Comparison of ENCODE assay signal across 10 cellular contexts in the genomic region with DNA sequence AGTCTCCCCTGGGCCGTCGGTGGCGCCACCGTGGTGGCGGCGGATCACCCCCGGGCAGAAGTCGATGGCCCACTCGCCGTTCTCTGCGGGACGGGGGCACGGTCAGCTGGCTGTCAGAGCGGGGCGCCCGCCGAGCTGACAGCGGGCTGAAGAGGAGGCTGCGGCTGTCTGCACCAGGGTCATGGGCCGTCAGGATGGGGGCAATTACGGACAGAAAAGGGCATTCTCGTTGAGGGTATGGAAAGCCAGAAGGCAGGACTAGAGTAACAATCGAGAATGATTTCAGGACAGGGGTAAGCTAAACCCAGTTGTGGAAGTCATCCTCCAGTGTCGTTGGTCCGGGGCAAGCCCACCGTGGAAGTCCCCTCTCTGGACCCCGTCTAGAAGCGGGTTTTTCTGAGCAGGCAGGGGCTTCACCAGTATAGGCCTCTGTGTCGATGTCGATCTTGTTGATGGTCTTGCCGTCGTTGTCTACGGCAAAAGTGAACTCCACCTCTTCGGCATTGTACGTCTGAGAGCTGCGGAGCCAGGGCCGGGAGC. TPM values are rescaled to one million over a fixed set of nuclear protein-coding genes. Genes with fewer than 3 reads are reported as not detected.
DNase-seq lines count a peak whose midpoint lies in the region; ATAC-seq, FAIRE-seq and TF ChIP-seq lines count a peak whose summit lies in the region.
"Had no signal": no experiment of that assay in that cellular context is flagged by ENCODE, and none has a peak within 500 bp of the region (broad histone marks: within the 10 kb centered on the region; RNA-seq: fewer than 3 reads in every experiment).

No MANE protein-coding gene starts in this region.

- no peaks in the 10 kb centered on the region for H3K9me3 Mint-ChIP-seq in naive B cell

- no peak for TF ChIP-seq RAD21 in GM12878 (IDR thresholded peaks at IDR 0.05; ENCODE audit: insufficient read depth, low read depth, low read length)

- no peaks in the 10 kb centered on the region for H3K79me2 ChIP-seq in GM12878 (ENCODE audit: control insufficient read depth, insufficient read depth, low read length)

- TF ChIP-seq POLR2A in GM12878 (IDR thresholded peaks at IDR 0.05; ENCODE audit: low read depth, low read length), result no peak

- no peak for FAIRE-seq in GM12878 (lab: Jason Lieb, UNC)

- H3K36me3 ChIP-seq in GM12878 (ENCODE audit: control insufficient read depth in 2 of 2, insufficient read depth in 2 of 2, low read length in 1 of 2), result peaks cover 0 to 1% of the 10 kb centered on the region in 2 experiments; a peak in 3 of 4 replicates

- H3K4me1 ChIP-seq in GM12878 (ENCODE audit: control insufficient read depth, insufficient read depth, low read length), result peaks cover 20% of the 10 kb centered on the region

- TF ChIP-seq EP300 in GM12878 (IDR thresholded peaks at IDR 0.05; ENCODE audit: borderline replicate concordance in 1 of 2, control insufficient read depth in 1 of 2, low read depth in 2 of 2, low read length in 2 of 2), result no peak

- no peaks in the 10 kb centered on the region for H4K20me1 ChIP-seq in GM12878 (ENCODE audit: control insufficient read depth, insufficient read depth)

- no TSS peak for BruUV-seq in GM12878 (replicated peaks; lab: Mats Ljungman, UMichigan)

- CTCF ChIA-PET in GM12878 (lab: Yijun Ruan, JAX), result interaction anchor here (0.7 to 3.0 kb wide), 4 partner anchors 8 to 161 kb away, joined by 3 to 11 read pairs (median 6); a partner anchor contains a TSS

- RAD21 ChIA-PET in GM12878 (lab: Charles Lee; ENCODE audit: unreplicated experiment), result interaction anchor here (0.9 kb wide), 1 partner anchor 191 kb away, joined by 5 read pairs; a partner anchor contains a TSS

- peaks cover 7 to 24% (median 23%) of the 10 kb centered on the region in 3 donors for H3K27me3 Mint-ChIP-seq in naive B cell

- POLR2A ChIA-PET in GM12878 (lab: Charles Lee), result interaction anchor here (0.6 kb wide), 2 partner anchors 17 to 62 kb away, joined by 5 to 6 read pairs; no protein-coding TSS in a partner anchor

- intact Hi-C loops in GM12878 (cut with micrococcal nuclease; ENCODE audit: unreplicated experiment), result loop anchor here (5.0 kb wide), 1 partner anchor 169 kb away; a partner anchor contains a TSS

- 49% methylated on average over 37 of the region's 37 CpGs for WGBS in GM12878 (ENCODE audit: insufficient coverage, insufficient replicate concordance, low lambda C conversion rate, missing lambda C conversion rate)

- no peaks in the 10 kb centered on the region; the same call in 2 of the 3 replicates for H3K9me3 ChIP-seq in GM12878 (replicated peaks; ENCODE audit: control insufficient read depth, insufficient read depth, low read length)

- H3K4me3 ChIP-seq in GM12875 (ENCODE audit: low read depth, low read length), result peak overlapping the region; percentile 50
- no peak overlapping the region for H3K4me3 ChIP-seq in GM12878
- H3K4me3 ChIP-seq: lung had no signal

- H3K4me3 Mint-ChIP-seq in naive B cell, result peak overlapping the region; percentile 77 to 95 (median 88)

- no peaks in the 10 kb centered on the region; a peak in 2 of 4 replicates for H3K27me3 ChIP-seq in GM12878 (replicated peaks in 1 of 2; ENCODE audit: control insufficient read depth in 2 of 2, insufficient read depth in 2 of 2, low read length in 1 of 2)

- H3K36me3 Mint-ChIP-seq in naive B cell, result peaks cover 0 to 11% of the 10 kb centered on the region in 2 donors

- H3K27ac Mint-ChIP-seq in naive B cell, result peak overlapping the region; percentile 87 to 98 (median 94)

- SMC1A ChIA-PET in GM12878 (lab: Charles Lee; ENCODE audit: uncharacterized antibody, unreplicated experiment), result no interaction called here

- TF ChIP-seq CTCF in 22Rv1 (IDR thresholded peaks at IDR 0.05) (no peak), GM12875 (IDR thresholded peaks at IDR 0.05; ENCODE audit: borderline replicate concordance, insufficient read depth, low read depth, low read length) (no peak), GM12878 (IDR thresholded peaks at IDR 0.05 in 2 of 3, conservative IDR thresholded peaks at IDR 0.05 in 1 of 3; ENCODE audit: control insufficient read depth in 2 of 3, extremely low read depth in 1 of 3, insufficient read depth in 1 of 3, low read depth in 3 of 3, low read length in 3 of 3) (no peak)

- H3K27ac ChIP-seq in 22Rv1 (peak overlapping the region; percentile 98), GM12878 (ENCODE audit: control insufficient read depth, insufficient read depth) (no peak overlapping the region)

- peak overlapping the region; percentile 91; the same call in 1 of the 2 replicates for H3K4me2 ChIP-seq in GM12878 (ENCODE audit: control insufficient read depth, insufficient read depth)

- DNase-seq in GM12878 (ENCODE audit: low read depth, low spot score) (no peak), naive B cell (no peak), GF-D8 (lab: John Stamatoyannopoulos, UW) (no peak), NCI-H146 (lab: John Stamatoyannopoulos, UW) (no peak)
- DNase-seq: NCI-H2171 treated with DMSO at 0.1 percent for 48 hours had no signal

- no peak overlapping the region for H2AFZ ChIP-seq in GM12878 (ENCODE audit: control insufficient read depth, low read depth, low read length)

- peaks cover 33 to 46% (median 38%) of the 10 kb centered on the region in 3 donors for H3K4me1 Mint-ChIP-seq in naive B cell

- H3K9ac ChIP-seq in GM12878 (ENCODE audit: control insufficient read depth, insufficient read depth, low read length), result no peak overlapping the region

- ATAC-seq in GM12878 (no peak), naive B cell (ENCODE audit: low read depth in 2 of 2) (peak in 1 of 2 donors; percentile 1), HG03175 (IDR thresholded peaks at IDR 0.05; ENCODE audit: unreplicated experiment) (no peak), GM19328 (IDR thresholded peaks at IDR 0.05; ENCODE audit: unreplicated experiment) (no peak)

- in situ Hi-C loops in GM12878 (cut with MboI), result no loop called here

RNA-seq across cellular contexts. Expression of a gene that starts 1.7 kb away (rescaled TPM):
- 0.33 TPM in 1 of 2 replicates, not detected in the other for total RNA-seq in GM12878 (2013; cell fraction: nucleolus; rRNA removed)
- 0.11 TPM in 1 of 2 replicates, not detected in the other for total RNA-seq in GM12878 (2014; rRNA removed)
- total RNA-seq in GM12878 (2014; rRNA removed; fragmentation: Illumina TruSeq; extraction: Trizol), result not detected in 2 replicates
- 0.08 and 0.10 TPM in 2 replicates for total RNA-seq in GM12878 (2021)
- polyA plus RNA-seq in GM12878 (2011; ENCODE audit: low read depth), result 0.10 TPM
- 0.05 TPM in 1 of 2 replicates, not detected in the other for polyA plus RNA-seq in GM12878 (2011; rRNA removed)
- polyA plus RNA-seq in GM12878 (2011; cell fraction: cytosol; rRNA removed), result 0.03 TPM in 1 of 2 replicates, not detected in the other
- 0.45 and 0.61 TPM in 2 replicates for polyA plus RNA-seq in GM12878 (2011; cell fraction: nucleus; rRNA removed)
- 0.10 and 0.15 TPM in 2 replicates for polyA plus RNA-seq in GM12878 (2012)
- not detected in 2 replicates for polyA plus RNA-seq in GM12878 (2014; fragmentation: Illumina TruSeq; extraction: Trizol)
- polyA plus RNA-seq in GM12878 (2014; fragmentation: Nextera tagmentation; extraction: Ambion mirVana), result under 1 TPM in 1 of 2 experiments, not detected in 1; 0.05 TPM
- 0.22 TPM in 1 of 2 replicates, not detected in the other for polyA plus RNA-seq in GM12878 (2014; rRNA removed)
- not detected for polyA plus RNA-seq in GM12878 (2016; fragmentation: Nextera tagmentation; extraction: Ambion mirVana)
- polyA minus RNA-seq in GM12878 (2011; rRNA and poly(A)+ RNA removed), result not detected in 2 replicates
- polyA minus RNA-seq in GM12878 (2011; cell fraction: cytosol; rRNA and poly(A)+ RNA removed), result not detected in 2 replicates
- polyA minus RNA-seq in GM12878 (2011; cell fraction: nucleus; rRNA and poly(A)+ RNA removed), result not detected in 2 replicates
- under 1 TPM in 5 of 6 donors, not detected in 1; 0.18 to 0.59 (median 0.37) TPM for polyA plus RNA-seq in naive B cell (ENCODE audit: low read depth in 6 of 6)

RNA-seq across cellular contexts. Expression of a gene that starts 1.8 kb away (rescaled TPM):
- total RNA-seq in GM12878 (2013; cell fraction: nucleolus; rRNA removed), result 0.31 TPM in 1 of 2 replicates, not detected in the other
- total RNA-seq in GM12878 (2014; rRNA removed) (0.23 and 0.33 TPM in 2 replicates), GM12878 (2014; rRNA removed; fragmentation: Illumina TruSeq; extraction: Trizol) (0.18 TPM in 1 of 2 replicates, not detected in the other), GM12878 (2021) (0.16 and 0.46 TPM in 2 replicates)
- 0.28 TPM for polyA plus RNA-seq in GM12878 (2011; ENCODE audit: low read depth)
- polyA plus RNA-seq in GM12878 (2011; rRNA removed) (0.05 TPM in 1 of 2 replicates, not detected in the other), GM12878 (2014; fragmentation: Illumina TruSeq; extraction: Trizol) (0.09 TPM in 1 of 2 replicates, not detected in the other), GM12878 (2014; fragmentation: Nextera tagmentation; extraction: Ambion mirVana) (not detected), GM12878 (2014; rRNA removed) (0.18 TPM in 1 of 2 replicates, not detected in the other), GM12878 (2016; fragmentation: Nextera tagmentation; extraction: Ambion mirVana) (under 1 TPM; 0.07 to 0.11 TPM), naive B cell (ENCODE audit: low read depth in 6 of 6) (1 to 10 TPM in 5 of 6 donors, not detected in 1; 1.6 to 2.6 (median 2.1) TPM)
- polyA plus RNA-seq in GM12878 (2011; cell fraction: cytosol; rRNA removed), result 0.02 and 0.03 TPM in 2 replicates
- polyA plus RNA-seq in GM12878 (2011; cell fraction: nucleus; rRNA removed), result 0.15 and 0.51 TPM in 2 replicates
- polyA plus RNA-seq in GM12878 (2012), result 0.48 and 0.53 TPM in 2 replicates
- polyA minus RNA-seq in GM12878 (2011; rRNA and poly(A)+ RNA removed), result 0.05 TPM in 1 of 2 replicates, not detected in the other
- polyA minus RNA-seq in GM12878 (2011; cell fraction: cytosol; rRNA and poly(A)+ RNA removed), result not detected in 2 replicates
- 0.73 and 1.1 TPM in 2 replicates for polyA minus RNA-seq in GM12878 (2011; cell fraction: nucleus; rRNA and poly(A)+ RNA removed)

RNA-seq across cellular contexts. Expression of a gene that starts 30.9 kb away (rescaled TPM):
- not detected in 2 replicates for total RNA-seq in GM12878 (2013; cell fraction: nucleolus; rRNA removed)
- total RNA-seq in GM12878 (2014; rRNA removed), result 0.06 and 0.49 TPM in 2 replicates
- total RNA-seq in GM12878 (2014; rRNA removed; fragmentation: Illumina TruSeq; extraction: Trizol), result 0.04 and 0.14 TPM in 2 replicates
- 0.67 and 0.74 TPM in 2 replicates for total RNA-seq in GM12878 (2021)
- 1.9 TPM for polyA plus RNA-seq in GM12878 (2011; ENCODE audit: low read depth)
- polyA plus RNA-seq in GM12878 (2011; rRNA removed), result not detected in 2 replicates
- 0.03 and 0.12 TPM in 2 replicates for polyA plus RNA-seq in GM12878 (2011; cell fraction: cytosol; rRNA removed)
- 0.04 and 0.07 TPM in 2 replicates for polyA plus RNA-seq in GM12878 (2011; cell fraction: nucleus; rRNA removed)
- 1.1 and 2.5 TPM in 2 replicates for polyA plus RNA-seq in GM12878 (2012)
- polyA plus RNA-seq in GM12878 (2014; fragmentation: Illumina TruSeq; extraction: Trizol), result 0.25 and 0.59 TPM in 2 replicates
- polyA plus RNA-seq in GM12878 (2014; fragmentation: Nextera tagmentation; extraction: Ambion mirVana), result under 1 TPM; 0.05 to 0.11 TPM
- polyA plus RNA-seq in GM12878 (2014; rRNA removed), result 0.28 and 0.43 TPM in 2 replicates
- polyA plus RNA-seq in GM12878 (2016; fragmentation: Nextera tagmentation; extraction: Ambion mirVana), result under 1 TPM; 0.35 to 0.64 TPM
- polyA minus RNA-seq in GM12878 (2011; rRNA and poly(A)+ RNA removed), result 0.15 and 0.26 TPM in 2 replicates
- polyA minus RNA-seq in GM12878 (2011; cell fraction: cytosol; rRNA and poly(A)+ RNA removed), result not detected in 2 replicates
- not detected in 2 replicates for polyA minus RNA-seq in GM12878 (2011; cell fraction: nucleus; rRNA and poly(A)+ RNA removed)
- polyA plus RNA-seq in naive B cell (ENCODE audit: low read depth in 6 of 6), result under 1 TPM in 4 of 6 donors, not detected in 2; 0.42 to 1.00 (median 0.56) TPM

RNA-seq across cellular contexts. Expression of a gene that starts 38.7 kb away (rescaled TPM):
- total RNA-seq in GM12878 (2013; cell fraction: nucleolus; rRNA removed), result 39.8 and 41.2 TPM in 2 replicates
- total RNA-seq in GM12878 (2014; rRNA removed) (82.7 and 91.4 TPM in 2 replicates), GM12878 (2014; rRNA removed; fragmentation: Illumina TruSeq; extraction: Trizol) (32.1 and 35.2 TPM in 2 replicates), GM12878 (2021) (73.7 and 82.2 TPM in 2 replicates)
- 14.1 TPM for polyA plus RNA-seq in GM12878 (2011; ENCODE audit: low read depth)
- polyA plus RNA-seq in GM12878 (2011; rRNA removed) (11.8 and 28.2 TPM in 2 replicates), GM12878 (2014; fragmentation: Illumina TruSeq; extraction: Trizol) (19.1 and 59.2 TPM in 2 replicates), GM12878 (2014; fragmentation: Nextera tagmentation; extraction: Ambion mirVana) (10 to 100 TPM in 1 of 2 experiments, 1 to 10 TPM in 1; 5.8 to 10.9 TPM), GM12878 (2014; rRNA removed) (70.9 and 72.5 TPM in 2 replicates), GM12878 (2016; fragmentation: Nextera tagmentation; extraction: Ambion mirVana) (100 to 1,000 TPM; 141 to 142 TPM), naive B cell (ENCODE audit: low read depth in 6 of 6) (10 to 100 TPM; 61.0 to 89.1 (median 71.4) TPM)
- 50.2 TPM in 2 replicates for polyA plus RNA-seq in GM12878 (2011; cell fraction: cytosol; rRNA removed)
- 59.6 and 63.5 TPM in 2 replicates for polyA plus RNA-seq in GM12878 (2011; cell fraction: nucleus; rRNA removed)
- polyA plus RNA-seq in GM12878 (2012), result 33.1 and 38.0 TPM in 2 replicates
- 23.3 and 40.2 TPM in 2 replicates for polyA minus RNA-seq in GM12878 (2011; rRNA and poly(A)+ RNA removed)
- 12.2 and 13.4 TPM in 2 replicates for polyA minus RNA-seq in GM12878 (2011; cell fraction: cytosol; rRNA and poly(A)+ RNA removed)
- polyA minus RNA-seq in GM12878 (2011; cell fraction: nucleus; rRNA and poly(A)+ RNA removed), result 32.0 and 59.6 TPM in 2 replicates

RNA-seq across cellular contexts. Expression of a gene that starts 38.9 kb away (rescaled TPM):
- 36.5 and 46.0 TPM in 2 replicates for total RNA-seq in GM12878 (2013; cell fraction: nucleolus; rRNA removed)
- total RNA-seq in GM12878 (2014; rRNA removed), result 47.6 and 52.9 TPM in 2 replicates
- 57.4 and 63.9 TPM in 2 replicates for total RNA-seq in GM12878 (2014; rRNA removed; fragmentation: Illumina TruSeq; extraction: Trizol)
- 86.5 and 91.3 TPM in 2 replicates for total RNA-seq in GM12878 (2021)
- 69.5 TPM for polyA plus RNA-seq in GM12878 (2011; ENCODE audit: low read depth)
- polyA plus RNA-seq in GM12878 (2011; rRNA removed), result 58.4 and 90.7 TPM in 2 replicates
- polyA plus RNA-seq in GM12878 (2011; cell fraction: cytosol; rRNA removed), result 174 and 192 TPM in 2 replicates
- 178 and 241 TPM in 2 replicates for polyA plus RNA-seq in GM12878 (2011; cell fraction: nucleus; rRNA removed)
- polyA plus RNA-seq in GM12878 (2012), result 87.5 and 90.3 TPM in 2 replicates
- polyA plus RNA-seq in GM12878 (2014; fragmentation: Illumina TruSeq; extraction: Trizol), result 132 and 147 TPM in 2 replicates
- polyA plus RNA-seq in GM12878 (2014; fragmentation: Nextera tagmentation; extraction: Ambion mirVana), result 10 to 100 TPM; 33.6 to 35.3 TPM
- 87.1 and 87.9 TPM in 2 replicates for polyA plus RNA-seq in GM12878 (2014; rRNA removed)
- 10 to 100 TPM; 49.7 to 57.7 TPM for polyA plus RNA-seq in GM12878 (2016; fragmentation: Nextera tagmentation; extraction: Ambion mirVana)
- 68.8 and 133 TPM in 2 replicates for polyA minus RNA-seq in GM12878 (2011; rRNA and poly(A)+ RNA removed)
- polyA minus RNA-seq in GM12878 (2011; cell fraction: cytosol; rRNA and poly(A)+ RNA removed), result 54.1 and 60.8 TPM in 2 replicates
- 41.7 and 74.5 TPM in 2 replicates for polyA minus RNA-seq in GM12878 (2011; cell fraction: nucleus; rRNA and poly(A)+ RNA removed)
- polyA plus RNA-seq in naive B cell (ENCODE audit: low read depth in 6 of 6), result 10 to 100 TPM; 19.9 to 25.8 (median 22.7) TPM
